8 cellular contexts compared by ENCODE assay signal in genomic region chr6:132812756-132813172, GRCh38. TPM values are rescaled to one million over a fixed set of nuclear protein-coding genes. Genes with fewer than 3 reads are reported as not detected.
A peak's percentile ranks its signal among the peaks of the same experiment; 100 is the strongest.
DNase-seq lines count a peak whose midpoint lies in the region; ATAC-seq lines count a peak whose summit lies in the region.

No MANE protein-coding gene starts in this region.

- no peak for ATAC-seq in activated T-cell treated with anti-CD3 and anti-CD28 coated beads, Interleukin-2, amount 50 U/mL, for 72 hours (replicated peaks in 1 of 2)
- ATAC-seq in HG03175 (IDR thresholded peaks at IDR 0.05; ENCODE audit: unreplicated experiment) = peak; percentile 8
- ATAC-seq in activated T-helper 17 cell treated with anti-CD3 and anti-CD28 coated beads, Interleukin-2, amount 50 U/mL, for 72 hours (replicated peaks) = no peak
- no peak for ATAC-seq in HG03025 (IDR thresholded peaks at IDR 0.05; ENCODE audit: low FRiP score, unreplicated experiment)

- H3K9me3 Mint-ChIP-seq in activated T-cell treated with anti-CD3 and anti-CD28 coated beads, Interleukin-2, amount 50 U/mL, for 72 hours = no peaks in the 10 kb centered on the region
- H3K9me3 Mint-ChIP-seq in activated T-helper 17 cell treated with anti-CD3 and anti-CD28 coated beads, Interleukin-2, amount 50 U/mL, for 72 hours = no peaks in the 10 kb centered on the region

- H3K27ac Mint-ChIP-seq in activated T-cell treated with anti-CD3 and anti-CD28 coated beads, Interleukin-2, amount 50 U/mL, for 72 hours = peak overlapping the region; percentile 99
- H3K27ac Mint-ChIP-seq in activated T-helper 17 cell treated with anti-CD3 and anti-CD28 coated beads, Interleukin-2, amount 50 U/mL, for 72 hours = peak overlapping the region; percentile 99

- H3K36me3 Mint-ChIP-seq in activated T-cell treated with anti-CD3 and anti-CD28 coated beads, Interleukin-2, amount 50 U/mL, for 72 hours (ENCODE audit: insufficient read depth in 2 of 2) = peaks cover 32 to 37% of the 10 kb centered on the region in 2 donors
- peaks cover 47% of the 10 kb centered on the region for H3K36me3 Mint-ChIP-seq in activated T-helper 17 cell treated with anti-CD3 and anti-CD28 coated beads, Interleukin-2, amount 50 U/mL, for 72 hours (ENCODE audit: low read depth)

- H3K4me3 Mint-ChIP-seq in activated T-cell treated with anti-CD3 and anti-CD28 coated beads, Interleukin-2, amount 50 U/mL, for 72 hours = peak overlapping the region; percentile 91 to 94
- H3K4me3 Mint-ChIP-seq in activated T-helper 17 cell treated with anti-CD3 and anti-CD28 coated beads, Interleukin-2, amount 50 U/mL, for 72 hours = peak overlapping the region; percentile 93

- H3K27me3 Mint-ChIP-seq in activated T-cell treated with anti-CD3 and anti-CD28 coated beads, Interleukin-2, amount 50 U/mL, for 72 hours (ENCODE audit: low read depth) = peaks cover 6% of the 10 kb centered on the region
- H3K27me3 Mint-ChIP-seq in activated T-helper 17 cell treated with anti-CD3 and anti-CD28 coated beads, Interleukin-2, amount 50 U/mL, for 72 hours = no peaks in the 10 kb centered on the region

- peaks cover 40% of the 10 kb centered on the region for H3K4me1 Mint-ChIP-seq in activated T-cell treated with anti-CD3 and anti-CD28 coated beads, Interleukin-2, amount 50 U/mL, for 72 hours (ENCODE audit: low read depth)
- peaks cover 22% of the 10 kb centered on the region for H3K4me1 Mint-ChIP-seq in activated T-helper 17 cell treated with anti-CD3 and anti-CD28 coated beads, Interleukin-2, amount 50 U/mL, for 72 hours

- H3K27ac ChIP-seq in temporal lobe (ENCODE audit: low read depth, low read length) = peak overlapping the region; percentile 79

- no peak for DNase-seq in activated T-cell treated with anti-CD3 and anti-CD28 coated beads, Interleukin-2, amount 50 U/mL, for 72 hours
- DNase-seq in activated T-cell treated with anti-CD3 and anti-CD28 coated beads, Interleukin-2, amount 50 U/mL, for 1 hour = no peak
- DNase-seq in kidney glomerular epithelial cell (lab: John Stamatoyannopoulos, UW) = peak; percentile 53
- DNase-seq in stimulated activated CD4-positive, alpha-beta T cell treated with anti-CD3 and anti-CD28 coated beads, Interleukin-4, amount 100 ng/mL, for 24 hours = no peak

RNA-seq across cellular contexts. Expression of gene RPS12, which starts 1.6 kb away (rescaled TPM):
- 1,000 to 10,000 TPM; 1,863 to 1,938 TPM for total RNA-seq in activated T-cell treated with anti-CD3 and anti-CD28 coated beads, Interleukin-2, amount 50 U/mL, for 72 hours
- 1,000 to 10,000 TPM; 1,467 to 1,579 TPM for total RNA-seq in activated T-helper 17 cell treated with anti-CD3 and anti-CD28 coated beads, Interleukin-2, amount 50 U/mL, for 72 hours
- total RNA-seq in temporal lobe = 411 TPM

RNA-seq across cellular contexts. Expression of gene SLC18B1, which starts 14.3 kb away (rescaled TPM):
- total RNA-seq in activated T-cell treated with anti-CD3 and anti-CD28 coated beads, Interleukin-2, amount 50 U/mL, for 72 hours = 1 to 10 TPM; 5.1 to 6.9 TPM
- 1 to 10 TPM; 3.9 to 4.1 TPM for total RNA-seq in activated T-helper 17 cell treated with anti-CD3 and anti-CD28 coated beads, Interleukin-2, amount 50 U/mL, for 72 hours
- 10.8 TPM for total RNA-seq in temporal lobe

RNA-seq across cellular contexts. Expression of gene VNN2, which starts 55.1 kb away (rescaled TPM):
- 10 to 100 TPM; 14.4 to 16.6 TPM for total RNA-seq in activated T-cell treated with anti-CD3 and anti-CD28 coated beads, Interleukin-2, amount 50 U/mL, for 72 hours
- total RNA-seq in activated T-helper 17 cell treated with anti-CD3 and anti-CD28 coated beads, Interleukin-2, amount 50 U/mL, for 72 hours = 1 to 10 TPM; 2.3 to 3.1 TPM
- total RNA-seq in temporal lobe = 0.98 TPM
